Comparison of ENCODE assay signal across 8 cellular contexts in genomic region chr1:184385863-184386262, GRCh38. TPM values are rescaled to one million over a fixed set of nuclear protein-coding genes. Genes with fewer than 3 reads are reported as not detected.
DNase-seq lines count a peak whose midpoint lies in the region; ATAC-seq, FAIRE-seq and TF ChIP-seq lines count a peak whose summit lies in the region.

No MANE protein-coding gene starts in this region.

- H3K9ac ChIP-seq in adipocyte (ENCODE audit: low read length) (peak overlapping the region; percentile 87), kidney (ENCODE audit: low read length in 2 of 2) (peak overlapping the region; percentile 61 to 66)

- no peak overlapping the region for H3K27ac Mint-ChIP-seq in T-helper 2 cell treated with Interferon-gamma antibody and Interleukin-4, amounts not matched to agents 5 μg/mL and 100 μg/mL, for 36 hours

- intact Hi-C loops in kidney (cut with DNase I), result no loop called here

- DNase-seq in T-helper 2 cell treated with Interferon-gamma antibody and Interleukin-4, amounts not matched to agents 5 μg/mL and 100 μg/mL, for 36 hours (ENCODE audit: low spot score), result no peak
- no peak for DNase-seq in T-helper 2 cell
- no peak for DNase-seq in adipocyte (ENCODE audit: low read depth)
- DNase-seq in kidney, result no peak
- DNase-seq in substantia nigra (lab: John Stamatoyannopoulos, UW), result no peak
- DNase-seq in mesenteric fat pad (ENCODE audit: low spot score), result no peak
- DNase-seq in NCI-H1694 (lab: John Stamatoyannopoulos, UW), result no peak

- H3K27ac ChIP-seq in kidney (ENCODE audit: low read depth in 2 of 2, low read length in 2 of 2) (peak overlapping the region in 1 of 2 donors; percentile 32), substantia nigra (ENCODE audit: low read depth, low read length, poor library complexity, severe bottlenecking) (peak overlapping the region; percentile 40)

- no peak for FAIRE-seq in kidney (lab: Jason Lieb, UNC)

- no peaks in the 10 kb centered on the region for H3K27me3 ChIP-seq in adipocyte (replicated peaks; ENCODE audit: control insufficient read depth, insufficient read depth, low read length)

- H3K4me3 ChIP-seq in adipocyte (ENCODE audit: low read length) (peak overlapping the region; percentile 89), kidney (ENCODE audit: low read length in 2 of 2) (peak overlapping the region; percentile 44 to 79)

- H3K9me3 ChIP-seq in adipocyte (ENCODE audit: control insufficient read depth, low read length) (no peaks in the 10 kb centered on the region), kidney (ENCODE audit: control insufficient read depth in 1 of 2, low read length in 2 of 2) (no peaks in the 10 kb centered on the region)

- H3K36me3 ChIP-seq in adipocyte (ENCODE audit: control insufficient read depth, insufficient read depth, low read length, severe bottlenecking), result no peaks in the 10 kb centered on the region
- H3K36me3 ChIP-seq in kidney (ENCODE audit: control insufficient read depth in 1 of 2, insufficient read depth in 2 of 2, low read length in 2 of 2), result no peaks in the 10 kb centered on the region

- peak overlapping the region; percentile 75 for H3K4me3 Mint-ChIP-seq in T-helper 2 cell treated with Interferon-gamma antibody and Interleukin-4, amounts not matched to agents 5 μg/mL and 100 μg/mL, for 36 hours

- no peaks in the 10 kb centered on the region for H3K9me3 Mint-ChIP-seq in T-helper 2 cell treated with Interferon-gamma antibody and Interleukin-4, amounts not matched to agents 5 μg/mL and 100 μg/mL, for 36 hours

- H3K36me3 Mint-ChIP-seq in T-helper 2 cell treated with Interferon-gamma antibody and Interleukin-4, amounts not matched to agents 5 μg/mL and 100 μg/mL, for 36 hours (ENCODE audit: low read depth), result peaks cover 2% of the 10 kb centered on the region

- no peak for ATAC-seq in esophagus mucosa

- TF ChIP-seq CTCF in kidney (IDR thresholded peaks at IDR 0.05; ENCODE audit: borderline replicate concordance, extremely low read depth, insufficient read depth), result no peak

- peaks cover 15% of the 10 kb centered on the region for H3K4me1 Mint-ChIP-seq in T-helper 2 cell treated with Interferon-gamma antibody and Interleukin-4, amounts not matched to agents 5 μg/mL and 100 μg/mL, for 36 hours (ENCODE audit: low read depth)

- H3K4me1 ChIP-seq in adipocyte (ENCODE audit: control insufficient read depth, insufficient read depth, low read length), result peaks cover 21% of the 10 kb centered on the region
- H3K4me1 ChIP-seq in kidney (ENCODE audit: control insufficient read depth in 1 of 2, insufficient read depth in 1 of 2, low read depth in 1 of 2, low read length in 2 of 2), result peaks cover 0 to 6% of the 10 kb centered on the region in 2 donors

- H3K27me3 Mint-ChIP-seq in T-helper 2 cell treated with Interferon-gamma antibody and Interleukin-4, amounts not matched to agents 5 μg/mL and 100 μg/mL, for 36 hours (ENCODE audit: low read depth), result peaks cover 79% of the 10 kb centered on the region

RNA-seq across cellular contexts. Expression of gene C1orf21, which starts 1.0 kb away (rescaled TPM):
- total RNA-seq in kidney (18.3 TPM), mesenteric fat pad (49.5 TPM), esophagus mucosa (44.1 TPM)
- polyA plus RNA-seq in kidney (ENCODE audit: insufficient read depth, low read depth, low replicate concordance), result 18.6 TPM
